In the genomic region with DNA sequence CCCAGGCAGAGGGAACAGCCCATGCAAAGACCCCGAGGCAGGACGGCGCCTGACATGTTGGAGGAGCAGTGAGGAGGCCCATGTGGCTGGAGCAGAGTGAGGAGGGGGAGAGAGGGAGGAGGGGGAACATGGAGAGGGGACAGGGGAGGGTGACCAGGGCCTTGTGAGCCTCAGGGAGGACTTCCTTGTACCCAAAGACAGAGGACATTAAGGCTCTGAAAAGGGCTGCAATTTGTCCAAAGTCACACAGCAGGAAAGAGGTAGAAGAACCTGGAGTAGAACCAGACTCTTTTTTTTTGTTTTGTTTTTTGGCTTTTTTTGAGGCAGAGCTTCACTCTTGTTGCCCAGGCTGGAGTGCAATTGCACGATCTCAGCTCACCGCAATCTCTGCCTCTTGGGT, we compare ENCODE assay signal across 31 cellular contexts.
DNase-seq lines count a peak whose midpoint lies in the region; ATAC-seq, FAIRE-seq and TF ChIP-seq lines count a peak whose summit lies in the region.
"Had no signal": no experiment of that assay in that cellular context is flagged by ENCODE, and none has a peak within 500 bp of the region (broad histone marks: within the 10 kb centered on the region; RNA-seq: fewer than 3 reads in every experiment).

No MANE protein-coding gene starts in this region.

- H3K4me1 ChIP-seq in A549 (no peaks in the 10 kb centered on the region), HEK293 (ENCODE audit: control insufficient read depth, insufficient read depth, low read length) (no peaks in the 10 kb centered on the region), K562 (replicated peaks in 1 of 2; ENCODE audit: control insufficient read depth in 2 of 2, insufficient read depth in 2 of 2, low read length in 2 of 2) (peaks cover 5 to 23% of the 10 kb centered on the region in 2 experiments; a peak in 3 of 5 replicates)
- H3K4me1 ChIP-seq: BE2C, Caco-2 had no signal

- intact Hi-C loops in K562 (cut with micrococcal nuclease) = no loop called here

- H4K20me1 ChIP-seq in K562 (replicated peaks; ENCODE audit: control insufficient read depth, insufficient read depth, low read length) = peaks cover 4% of the 10 kb centered on the region; the same call in 1 of the 2 replicates
- H4K20me1 ChIP-seq: BLaER1; BLaER1 treated with 17β-estradiol and CSF1 and Interleukin-3, amounts not matched to agents 10 nM and 100 nM had no signal

- H3K36me3 ChIP-seq in HEK293 (ENCODE audit: control insufficient read depth in 2 of 2, insufficient read depth in 1 of 2, low read length in 2 of 2) (no peaks in the 10 kb centered on the region), K562 (ENCODE audit: control insufficient read depth, insufficient read depth, low read length) (no peaks in the 10 kb centered on the region)
- H3K36me3 ChIP-seq: BE2C; BLaER1; BLaER1 treated with 17β-estradiol and CSF1 and Interleukin-3, amounts not matched to agents 10 nM and 100 nM had no signal

- no peak for ATAC-seq in A549
- ATAC-seq in K562 = no peak
- ATAC-seq in GM21515 (IDR thresholded peaks at IDR 0.05; ENCODE audit: unreplicated experiment) = no peak
- no peak for ATAC-seq in GM18511 (IDR thresholded peaks at IDR 0.05; ENCODE audit: unreplicated experiment)
- ATAC-seq: CD8-positive, alpha-beta T cell had no signal

- CTCF ChIA-PET in A549 (lab: Yijun Ruan, JAX) (interaction anchor here (0.6 to 7.2 kb wide), 3 partner anchors 13 to 181 kb away, joined by 5 to 39 read pairs (median 9); no protein-coding TSS in a partner anchor), HEK293 (lab: Yijun Ruan, JAX) (interaction anchor here (0.6 to 3.5 kb wide), 4 partner anchors 11 to 80 kb away, joined by 3 to 13 read pairs (median 4); partner anchors contain the start of gene CELF5), K562 (lab: Yijun Ruan, JAX; ENCODE audit: low intra/inter-chr PET ratio) (no interaction called here)

- POLR2A ChIA-PET in A549 (lab: Yijun Ruan, JAX) (no interaction called here), HEK293 (lab: Yijun Ruan, JAX) (no interaction called here), K562 (lab: Yijun Ruan, JAX) (interaction anchor here (0.7 kb wide), 1 partner anchor 332 kb away, joined by 4 read pairs; no protein-coding TSS in a partner anchor)

- FAIRE-seq in A549 (lab: Jason Lieb, UNC) = no peak
- no peak for FAIRE-seq in K562 (lab: Jason Lieb, UNC)
- FAIRE-seq: A204.1, D721Med had no signal

- TF ChIP-seq RAD21 in A549 (conservative IDR thresholded peaks at IDR 0.05 in 1 of 2, IDR thresholded peaks at IDR 0.05 in 1 of 2) (no peak), K562 (CRISPR knock-in tag; conservative IDR thresholded peaks at IDR 0.05 in 1 of 2, IDR thresholded peaks at IDR 0.05 in 1 of 2) (no peak)

- no peak overlapping the region for H3K27ac ChIP-seq in A549
- no peak overlapping the region for H3K27ac ChIP-seq in HEK293 (ENCODE audit: extremely low read depth, low read depth, low read length)
- no peak overlapping the region for H3K27ac ChIP-seq in K562 (ENCODE audit: extremely low read depth, low read depth, low read length)
- H3K27ac ChIP-seq: 22Rv1; BLaER1; BLaER1 treated with 17β-estradiol and CSF1 and Interleukin-3, amounts not matched to agents 10 nM and 100 nM; C4-2B had no signal

- H3K9me3 ChIP-seq in A549 (no peaks in the 10 kb centered on the region), HEK293 (ENCODE audit: control insufficient read depth, insufficient read depth, low read depth, low read length) (no peaks in the 10 kb centered on the region), K562 (replicated peaks; ENCODE audit: control insufficient read depth, insufficient read depth, low read depth, low read length) (no peaks in the 10 kb centered on the region)
- H3K9me3 ChIP-seq: BE2C; BLaER1; BLaER1 treated with 17β-estradiol and CSF1 and Interleukin-3, amounts not matched to agents 10 nM and 100 nM; Caco-2 had no signal

- peaks cover 12 to 26% of the 10 kb centered on the region in 2 experiments for H3K27me3 ChIP-seq in K562 (ENCODE audit: control insufficient read depth in 2 of 2, insufficient read depth in 2 of 2, low read length in 2 of 2)

- WGBS in A549 (ENCODE audit: missing lambda C conversion rate) = 71% methylated on average over 5 of the region's 5 CpGs
- WGBS in K562 (ENCODE audit: insufficient coverage, low coverage, missing lambda C conversion rate) = 10% methylated on average over 5 of the region's 5 CpGs

- H3K9me1 ChIP-seq in K562 (ENCODE audit: control insufficient read depth, insufficient read depth, low read length) = no peaks in the 10 kb centered on the region

- DNase-seq in A549 (ENCODE audit: low read depth in 1 of 2, low spot score in 1 of 2) (no peak), K562 (ENCODE audit: extremely low read depth in 1 of 4, low spot score in 3 of 4) (no peak), AML-193 (lab: John Stamatoyannopoulos, UW) (no peak)
- DNase-seq: 8988T; ACHN; BE2C; C1 segment of cervical spinal cord; Caco-2; Calu3; CD4-positive, alpha-beta memory T cell; CD4-positive, alpha-beta T cell; CD4-positive, CD25-positive, alpha-beta regulatory T cell; CD8-positive, alpha-beta memory T cell; CD8-positive, alpha-beta T cell; COR-L47; DMS 273 treated with DMSO at 0.1 percent for 48 hours; DMS153; DMS53; DMS79; DMS79 treated with DMSO at 0.1 percent for 48 hours; DND-41; EL had no signal

- in situ Hi-C loops in K562 (cut with MboI) = loop anchor here (10.0 kb wide), 1 partner anchor 413 kb away; the partner anchor contains the start of genes PIP5K1C and TJP3

- no peak for TF ChIP-seq POLR2A in A549 (IDR thresholded peaks at IDR 0.05; ENCODE audit: low read length)
- no peak for TF ChIP-seq POLR2A in K562 (conservative IDR thresholded peaks at IDR 0.05)

- no peak overlapping the region for H3K4me3 ChIP-seq in A549
- no peak overlapping the region for H3K4me3 ChIP-seq in HEK293 (ENCODE audit: low read depth, low read length)
- H3K4me3 ChIP-seq in K562 = no peak overlapping the region
- H3K4me3 ChIP-seq: BLaER1; BLaER1 treated with 17β-estradiol and CSF1 and Interleukin-3, amounts not matched to agents 10 nM and 100 nM had no signal

- no peak for TF ChIP-seq CTCF in A549 (IDR thresholded peaks at IDR 0.05)
- TF ChIP-seq CTCF in HEK293 (tag by site-specific recombination; IDR thresholded peaks at IDR 0.05) = no peak
- TF ChIP-seq CTCF in K562 (IDR thresholded peaks at IDR 0.05 in 2 of 3, conservative IDR thresholded peaks at IDR 0.05 in 1 of 3; ENCODE audit: insufficient read depth in 2 of 3, low read depth in 1 of 3, low read length in 3 of 3) = no peak

- H3K9ac ChIP-seq in K562 (ENCODE audit: insufficient read depth in 1 of 2, low read depth in 2 of 2, low read length in 2 of 2) = no peak overlapping the region
- H3K9ac ChIP-seq: BLaER1; BLaER1 treated with 17β-estradiol and CSF1 and Interleukin-3, amounts not matched to agents 10 nM and 100 nM had no signal

- TF ChIP-seq EP300 in A549 (IDR thresholded peaks at IDR 0.05) (no peak), K562 (IDR thresholded peaks at IDR 0.05; ENCODE audit: low read length) (no peak)

- no peaks in the 10 kb centered on the region for H3K79me2 ChIP-seq in K562 (ENCODE audit: control insufficient read depth, insufficient read depth, low read length)

- H3K4me2 ChIP-seq in A549 = no peak overlapping the region
- no peak overlapping the region for H3K4me2 ChIP-seq in K562 (ENCODE audit: insufficient read depth, low read length)
- H3K4me2 ChIP-seq: BLaER1; BLaER1 treated with 17β-estradiol and CSF1 and Interleukin-3, amounts not matched to agents 10 nM and 100 nM had no signal

- no TSS peak for BruUV-seq in K562 (replicated peaks; lab: Mats Ljungman, UMichigan)

- H2AFZ ChIP-seq in K562 (ENCODE audit: low read depth, low read length) = no peak overlapping the region

TF ChIP-seq in A549, 52 proteins besides CTCF, POLR2A, EP300 and RAD21:
- TF ChIP-seq BHLHE40 (IDR thresholded peaks at IDR 0.05; ENCODE audit: low read depth, low read length) (no peak), MAFK (IDR thresholded peaks at IDR 0.05; ENCODE audit: partially characterized antibody) (peak; percentile 17), MAZ (IDR thresholded peaks at IDR 0.05; ENCODE audit: borderline replicate concordance, low read depth, low read length) (no peak), HOXA7 (CRISPR knock-in tag; IDR thresholded peaks at IDR 0.05) (no peak)

TF ChIP-seq in HEK293, 187 proteins besides CTCF, POLR2A, EP300 and RAD21 (continues in another document):
- TF ChIP-seq ZNF623 (tag by site-specific recombination; IDR thresholded peaks at IDR 0.05) = peak; percentile 69

TF ChIP-seq in K562, 482 proteins besides CTCF, POLR2A, EP300 and RAD21 (continues in another document):
- no peak for TF ChIP-seq ELF1 (tag; IDR thresholded peaks at IDR 0.05)
- TF ChIP-seq, protein P1, sequence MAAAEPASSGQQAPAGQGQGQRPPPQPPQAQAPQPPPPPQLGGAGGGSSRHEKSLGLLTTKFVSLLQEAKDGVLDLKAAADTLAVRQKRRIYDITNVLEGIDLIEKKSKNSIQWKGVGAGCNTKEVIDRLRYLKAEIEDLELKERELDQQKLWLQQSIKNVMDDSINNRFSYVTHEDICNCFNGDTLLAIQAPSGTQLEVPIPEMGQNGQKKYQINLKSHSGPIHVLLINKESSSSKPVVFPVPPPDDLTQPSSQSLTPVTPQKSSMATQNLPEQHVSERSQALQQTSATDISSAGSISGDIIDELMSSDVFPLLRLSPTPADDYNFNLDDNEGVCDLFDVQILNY (CRISPR knock-in tag; IDR thresholded peaks at IDR 0.05) = no peak
- TF ChIP-seq HMG20A (CRISPR knock-in tag; conservative IDR thresholded peaks at IDR 0.05) = no peak
- no peak for TF ChIP-seq ZNF589 (CRISPR knock-in tag; IDR thresholded peaks at IDR 0.05; ENCODE audit: low read depth)
